ENCODE assay signal across 10 cellular contexts in the genomic region with DNA sequence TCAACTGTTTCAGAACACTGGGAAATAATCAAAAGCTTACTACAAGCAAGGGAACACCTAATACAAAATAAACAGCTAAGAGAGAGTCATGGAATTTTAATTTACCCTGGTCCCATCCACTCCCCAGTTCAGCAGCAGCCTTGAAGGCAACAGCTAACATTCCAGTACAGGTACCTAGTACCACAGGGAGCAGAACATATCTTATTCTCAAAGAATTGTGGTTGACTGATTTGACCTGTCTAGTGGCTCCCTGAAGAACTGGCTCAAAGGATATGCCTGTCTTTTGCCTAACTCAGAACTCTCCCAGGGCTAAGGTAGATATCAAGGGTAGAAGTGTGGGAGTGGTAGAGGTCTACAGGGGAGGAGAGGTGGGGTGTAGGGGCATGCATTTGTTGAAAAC. TPM values are rescaled to one million over a fixed set of nuclear protein-coding genes. Genes with fewer than 3 reads are reported as not detected.
DNase-seq lines count a peak whose midpoint lies in the region; ATAC-seq and TF ChIP-seq lines count a peak whose summit lies in the region.
"Had no signal": no experiment of that assay in that cellular context is flagged by ENCODE, and none has a peak within 500 bp of the region (broad histone marks: within the 10 kb centered on the region; RNA-seq: fewer than 3 reads in every experiment).

No MANE protein-coding gene starts in this region.

- H3K4me1 ChIP-seq in upper lobe of right lung, result peaks cover 57% of the 10 kb centered on the region
- H3K4me1 ChIP-seq in BE2C, result no peaks in the 10 kb centered on the region
- peaks cover 11% of the 10 kb centered on the region for H3K4me1 ChIP-seq in MM.1S (ENCODE audit: low read length)
- H3K4me1 ChIP-seq in SK-N-SH (ENCODE audit: control insufficient read depth in 1 of 2, insufficient read depth in 2 of 2, low read depth in 1 of 2, low read length in 1 of 2), result peaks cover 10 to 14% of the 10 kb centered on the region in 2 experiments

- H3K9me3 Mint-ChIP-seq in activated naive CD8-positive, alpha-beta T cell treated with anti-CD3 and anti-CD28 coated beads, Interleukin-2, amount 10 ng/mL, durations not matched to agents 7 days and 5 days, result peaks cover 6% of the 10 kb centered on the region
- peaks cover 16% of the 10 kb centered on the region for H3K9me3 Mint-ChIP-seq in activated naive CD8-positive, alpha-beta T cell treated with anti-CD3 and anti-CD28 coated beads for 36 hours

- POLR2A ChIA-PET in activated naive CD8-positive, alpha-beta T cell treated with anti-CD3 and anti-CD28 coated beads, Interleukin-2, amount 10 ng/mL, durations not matched to agents 7 days and 5 days (lab: Charles Lee), result no interaction called here
- POLR2A ChIA-PET in SK-N-SH (lab: Yijun Ruan, JAX), result no interaction called here

- no peaks in the 10 kb centered on the region for H3K27me3 Mint-ChIP-seq in activated naive CD8-positive, alpha-beta T cell treated with anti-CD3 and anti-CD28 coated beads, Interleukin-2, amount 10 ng/mL, durations not matched to agents 7 days and 5 days
- no peaks in the 10 kb centered on the region for H3K27me3 Mint-ChIP-seq in activated naive CD8-positive, alpha-beta T cell treated with anti-CD3 and anti-CD28 coated beads for 36 hours

- H4K20me1 ChIP-seq in MM.1S (ENCODE audit: insufficient read depth, low read length) (no peaks in the 10 kb centered on the region), SK-N-SH (ENCODE audit: insufficient read depth) (peaks cover 89% of the 10 kb centered on the region)

- H3K9ac ChIP-seq in MM.1S (ENCODE audit: low read length) (no peak overlapping the region), SK-N-SH (no peak overlapping the region)

- peak overlapping the region; percentile 1 for H3K27ac Mint-ChIP-seq in activated naive CD8-positive, alpha-beta T cell treated with anti-CD3 and anti-CD28 coated beads, Interleukin-2, amount 10 ng/mL, durations not matched to agents 7 days and 5 days
- no peak overlapping the region for H3K27ac Mint-ChIP-seq in activated naive CD8-positive, alpha-beta T cell treated with anti-CD3 and anti-CD28 coated beads for 36 hours

- H3K79me2 ChIP-seq in MM.1S (ENCODE audit: low read length) (peaks cover 76% of the 10 kb centered on the region), SK-N-SH (ENCODE audit: insufficient read depth) (peaks cover 100% of the 10 kb centered on the region)

- CTCF ChIA-PET in SK-N-SH (lab: Yijun Ruan, JAX), result interaction anchor here (1.0 to 1.1 kb wide), 2 partner anchors 12 to 20 kb away, joined by 4 read pairs; no protein-coding TSS in a partner anchor

- no peak for TF ChIP-seq RAD21 in SK-N-SH (IDR thresholded peaks at IDR 0.05; ENCODE audit: low read length)

- H3K36me3 ChIP-seq in upper lobe of right lung, result no peaks in the 10 kb centered on the region
- no peaks in the 10 kb centered on the region for H3K36me3 ChIP-seq in BE2C
- no peaks in the 10 kb centered on the region for H3K36me3 ChIP-seq in MM.1S (replicated peaks; ENCODE audit: insufficient read depth, low read length)
- peaks cover 0 to 21% of the 10 kb centered on the region in 2 experiments for H3K36me3 ChIP-seq in SK-N-SH (replicated peaks in 1 of 2; ENCODE audit: control insufficient read depth in 1 of 2, insufficient read depth in 2 of 2, low read length in 1 of 2)

- H3K9me2 ChIP-seq in MM.1S (replicated peaks; ENCODE audit: insufficient read depth, low read length) (no peaks in the 10 kb centered on the region), SK-N-SH (no peaks in the 10 kb centered on the region)

- H3K4me2 ChIP-seq in MM.1S (ENCODE audit: low read depth, low read length) (no peak overlapping the region; the same call in 1 of the 2 replicates), SK-N-SH (no peak overlapping the region)

- no peak overlapping the region for H3K4me3 Mint-ChIP-seq in activated naive CD8-positive, alpha-beta T cell treated with anti-CD3 and anti-CD28 coated beads, Interleukin-2, amount 10 ng/mL, durations not matched to agents 7 days and 5 days
- H3K4me3 Mint-ChIP-seq in activated naive CD8-positive, alpha-beta T cell treated with anti-CD3 and anti-CD28 coated beads for 36 hours, result no peak overlapping the region

- H3K36me3 Mint-ChIP-seq in activated naive CD8-positive, alpha-beta T cell treated with anti-CD3 and anti-CD28 coated beads, Interleukin-2, amount 10 ng/mL, durations not matched to agents 7 days and 5 days, result peaks cover 11% of the 10 kb centered on the region
- H3K36me3 Mint-ChIP-seq in activated naive CD8-positive, alpha-beta T cell treated with anti-CD3 and anti-CD28 coated beads for 36 hours, result peaks cover 26% of the 10 kb centered on the region

- no peak overlapping the region for H2AFZ ChIP-seq in MM.1S (ENCODE audit: low read length)
- no peak overlapping the region for H2AFZ ChIP-seq in SK-N-SH (ENCODE audit: low read depth)

- ATAC-seq in activated naive CD8-positive, alpha-beta T cell treated with anti-CD3 and anti-CD28 coated beads, Interleukin-2, amount 10 ng/mL, durations not matched to agents 7 days and 5 days (ENCODE audit: low read depth), result no peak
- ATAC-seq in HG03460 (IDR thresholded peaks at IDR 0.05; ENCODE audit: unreplicated experiment) (peak; percentile 3), esophagus mucosa (peak; percentile 28), upper lobe of right lung (peak; percentile 63)

- H3K27ac ChIP-seq in upper lobe of right lung (no peak overlapping the region), MM.1S (ENCODE audit: low read length) (no peak overlapping the region; the same call in 1 of the 2 replicates), SK-N-SH (ENCODE audit: low read depth in 2 of 2, low read length in 1 of 2) (no peak overlapping the region)

- no peaks in the 10 kb centered on the region for H3K9me3 ChIP-seq in upper lobe of right lung
- no peaks in the 10 kb centered on the region for H3K9me3 ChIP-seq in BE2C
- no peaks in the 10 kb centered on the region for H3K9me3 ChIP-seq in MM.1S (replicated peaks; ENCODE audit: insufficient read depth, low read length)
- peaks cover under 1% of the 10 kb centered on the region for H3K9me3 ChIP-seq in SK-N-SH

- no peaks in the 10 kb centered on the region for H3F3A ChIP-seq in MM.1S (ENCODE audit: insufficient read depth, low read length)
- peaks cover 26% of the 10 kb centered on the region for H3F3A ChIP-seq in SK-N-SH (replicated peaks; ENCODE audit: insufficient read depth)

- TF ChIP-seq CTCF in upper lobe of right lung (IDR thresholded peaks at IDR 0.05), result no peak
- TF ChIP-seq CTCF in BE2C (IDR thresholded peaks at IDR 0.05; ENCODE audit: low read depth, low read length), result no peak
- no peak for TF ChIP-seq CTCF in MM.1S (IDR thresholded peaks at IDR 0.05; ENCODE audit: low read length)
- no peak for TF ChIP-seq CTCF in SK-N-SH (IDR thresholded peaks at IDR 0.05)

- no peaks in the 10 kb centered on the region for H3K27me3 ChIP-seq in upper lobe of right lung
- no peaks in the 10 kb centered on the region for H3K27me3 ChIP-seq in BE2C
- no peaks in the 10 kb centered on the region for H3K27me3 ChIP-seq in MM.1S (replicated peaks; ENCODE audit: insufficient read depth, low read length)
- H3K27me3 ChIP-seq in SK-N-SH (ENCODE audit: insufficient read depth), result no peaks in the 10 kb centered on the region

- H3K4me1 Mint-ChIP-seq in activated naive CD8-positive, alpha-beta T cell treated with anti-CD3 and anti-CD28 coated beads, Interleukin-2, amount 10 ng/mL, durations not matched to agents 7 days and 5 days, result peaks cover 37% of the 10 kb centered on the region
- H3K4me1 Mint-ChIP-seq in activated naive CD8-positive, alpha-beta T cell treated with anti-CD3 and anti-CD28 coated beads for 36 hours, result peaks cover 52% of the 10 kb centered on the region

- no peak overlapping the region for H3K4me3 ChIP-seq in upper lobe of right lung
- no peak overlapping the region for H3K4me3 ChIP-seq in BE2C (ENCODE audit: low read depth, low read length)
- H3K4me3 ChIP-seq in MM.1S (ENCODE audit: low read length), result no peak overlapping the region
- no peak overlapping the region for H3K4me3 ChIP-seq in SK-N-SH (ENCODE audit: low read depth in 2 of 2, low read length in 1 of 2)

- no peak for DNase-seq in activated naive CD8-positive, alpha-beta T cell treated with anti-CD3 and anti-CD28 coated beads, Interleukin-2, amount 10 ng/mL, durations not matched to agents 7 days and 5 days
- no peak for DNase-seq in activated naive CD8-positive, alpha-beta T cell treated with anti-CD3 and anti-CD28 coated beads for 36 hours
- DNase-seq in upper lobe of right lung (no peak), BE2C (no peak), MM.1S (no peak), SK-N-SH (no peak)
- DNase-seq: activated gamma-delta T cell; effector CD4-positive, alpha-beta T cell had no signal

- no peak for TF ChIP-seq EP300 in SK-N-SH (IDR thresholded peaks at IDR 0.05; ENCODE audit: borderline replicate concordance in 1 of 2, low read depth in 1 of 2, low read length in 1 of 2)

- intact Hi-C loops in upper lobe of right lung (cut with DNase I), result no loop called here

RNA-seq across cellular contexts. Expression of a gene that starts 32.3 kb away (rescaled TPM):
- 10 to 100 TPM; 15.1 to 16.2 TPM for total RNA-seq in activated naive CD8-positive, alpha-beta T cell treated with anti-CD3 and anti-CD28 coated beads, Interleukin-2, amount 10 ng/mL, durations not matched to agents 7 days and 5 days
- 10 to 100 TPM; 12.3 TPM for total RNA-seq in activated naive CD8-positive, alpha-beta T cell treated with anti-CD3 and anti-CD28 coated beads for 36 hours
- total RNA-seq in esophagus mucosa (27.4 TPM), upper lobe of right lung (35.0 TPM)
- 6.3 TPM for polyA plus RNA-seq in BE2C (2012; ENCODE audit: insufficient read depth, insufficient read length, low read depth)
- polyA plus RNA-seq in SK-N-SH (2012; rRNA removed), result 12.9 and 13.8 TPM in 2 replicates
- polyA plus RNA-seq in SK-N-SH (2012; cell fraction: cytosol; rRNA removed), result 7.8 and 8.7 TPM in 2 replicates
- polyA plus RNA-seq in SK-N-SH (2012; cell fraction: nucleus; rRNA removed), result 31.5 and 34.0 TPM in 2 replicates
